16 cellular contexts compared by ENCODE assay signal in genomic region chr18:49664086-49664890, GRCh38.
A peak's percentile ranks its signal among the peaks of the same experiment; 100 is the strongest.
DNase-seq lines count a peak whose midpoint lies in the region; ATAC-seq, FAIRE-seq and TF ChIP-seq lines count a peak whose summit lies in the region.
"Had no signal": no experiment of that assay in that cellular context is flagged by ENCODE, and none has a peak within 500 bp of the region (broad histone marks: within the 10 kb centered on the region; RNA-seq: fewer than 3 reads in every experiment).

No MANE protein-coding gene starts in this region.

- H4K20me1 ChIP-seq in endothelial cell of umbilical vein (replicated peaks; ENCODE audit: control insufficient read depth, extremely low read depth, insufficient read depth, low read length), result no peaks in the 10 kb centered on the region
- no peaks in the 10 kb centered on the region for H4K20me1 ChIP-seq in OCI-LY7 (ENCODE audit: insufficient read depth, low read length)

- TSS peak; percentile 24 for BruUV-seq in endothelial cell of umbilical vein (replicated peaks; lab: Mats Ljungman, UMichigan)
- no TSS peak for BruUV-seq in OCI-LY7 (replicated peaks; lab: Mats Ljungman, UMichigan)

- H3K4me1 Mint-ChIP-seq in effector memory CD8-positive, alpha-beta T cell (ENCODE audit: low read depth in 2 of 2), result peaks cover 3% of the 10 kb centered on the region in 2 donors
- H3K4me1 Mint-ChIP-seq: activated naive CD4-positive, alpha-beta T cell treated with anti-CD3 and anti-CD28 coated beads, Interleukin-2, amount 50 U/mL, for 24 hours; CD8-positive, alpha-beta memory T cell; central memory CD8-positive, alpha-beta T cell had no signal

- H3K4me1 ChIP-seq in endothelial cell of umbilical vein (ENCODE audit: control insufficient read depth, extremely low read depth, insufficient read depth, low read length) (peaks cover 39% of the 10 kb centered on the region), mucosa of rectum (ENCODE audit: control insufficient read depth in 2 of 2, insufficient read depth in 2 of 2, low read length in 2 of 2) (peaks cover 12 to 18% of the 10 kb centered on the region in 2 donors), upper lobe of right lung (peaks cover 11% of the 10 kb centered on the region), OCI-LY7 (ENCODE audit: insufficient read depth, low read length, poor library complexity, severe bottlenecking) (no peaks in the 10 kb centered on the region)
- H3K4me1 ChIP-seq: A549, suprapubic skin had no signal

- POLR2A ChIA-PET in endothelial cell of umbilical vein (lab: Charles Lee), result interaction anchor here (1.1 kb wide), 1 partner anchor 21 kb away, joined by 4 read pairs; no protein-coding TSS in a partner anchor
- POLR2A ChIA-PET in OCI-LY7 (lab: Charles Lee), result no interaction called here

- H3K36me3 ChIP-seq in endothelial cell of umbilical vein (ENCODE audit: control insufficient read depth in 2 of 2, extremely low read depth in 1 of 2, insufficient read depth in 2 of 2, low read length in 2 of 2), result no peaks in the 10 kb centered on the region
- no peaks in the 10 kb centered on the region for H3K36me3 ChIP-seq in mucosa of rectum (ENCODE audit: control insufficient read depth in 2 of 2, insufficient read depth in 2 of 2, low read length in 2 of 2)
- H3K36me3 ChIP-seq in upper lobe of right lung, result no peaks in the 10 kb centered on the region
- H3K36me3 ChIP-seq in OCI-LY7 (ENCODE audit: insufficient read depth, low read length), result no peaks in the 10 kb centered on the region
- H3K36me3 ChIP-seq: suprapubic skin had no signal

- H3K4me3 Mint-ChIP-seq in effector memory CD8-positive, alpha-beta T cell, result no peak overlapping the region
- H3K4me3 Mint-ChIP-seq: activated naive CD4-positive, alpha-beta T cell treated with anti-CD3 and anti-CD28 coated beads, Interleukin-2, amount 50 U/mL, for 24 hours; CD8-positive, alpha-beta memory T cell; central memory CD8-positive, alpha-beta T cell had no signal

- H3K9me2 ChIP-seq in OCI-LY7 (ENCODE audit: insufficient read depth, low read length), result no peaks in the 10 kb centered on the region

- H3K9me3 Mint-ChIP-seq in effector memory CD8-positive, alpha-beta T cell, result no peaks in the 10 kb centered on the region
- H3K9me3 Mint-ChIP-seq: activated naive CD4-positive, alpha-beta T cell treated with anti-CD3 and anti-CD28 coated beads, Interleukin-2, amount 50 U/mL, for 24 hours; CD8-positive, alpha-beta memory T cell; central memory CD8-positive, alpha-beta T cell had no signal

- peak; percentile 21 for DNase-seq in NCI-H2029 (lab: John Stamatoyannopoulos, UW)
- DNase-seq in NCI-H2029 treated with DMSO at 0.1 percent for 48 hours (lab: John Stamatoyannopoulos, UW), result no peak
- peak; percentile 97 for DNase-seq in endothelial cell of umbilical vein (ENCODE audit: low read depth, low spot score)
- no peak for DNase-seq in upper lobe of right lung
- DNase-seq in OCI-LY7 (ENCODE audit: low spot score), result no peak
- no peak for DNase-seq in GF-D8 (lab: John Stamatoyannopoulos, UW)
- no peak for DNase-seq in effector memory CD8-positive, alpha-beta T cell
- DNase-seq: CD8-positive, alpha-beta memory T cell; NCI-H510A treated with DMSO at 0.1 percent for 48 hours; small intestine had no signal

- peaks cover 31 to 79% of the 10 kb centered on the region in 2 donors for H3K27me3 Mint-ChIP-seq in effector memory CD8-positive, alpha-beta T cell
- H3K27me3 Mint-ChIP-seq: activated naive CD4-positive, alpha-beta T cell treated with anti-CD3 and anti-CD28 coated beads, Interleukin-2, amount 50 U/mL, for 24 hours had no signal

- H3K27ac Mint-ChIP-seq in effector memory CD8-positive, alpha-beta T cell, result no peak overlapping the region
- H3K27ac Mint-ChIP-seq: activated naive CD4-positive, alpha-beta T cell treated with anti-CD3 and anti-CD28 coated beads, Interleukin-2, amount 50 U/mL, for 24 hours; CD8-positive, alpha-beta memory T cell had no signal

- no peak for ATAC-seq in upper lobe of right lung
- ATAC-seq in effector memory CD8-positive, alpha-beta T cell (replicated peaks), result no peak
- ATAC-seq: A549 had no signal

- intact Hi-C loops in endothelial cell of umbilical vein (cut with micrococcal nuclease) (loop anchor here (1.0 to 5.0 kb wide), 9 partner anchors 14 to 193 kb away; partner anchors contain the start of genes ACAA2, C18orf32 and LIPG), upper lobe of right lung (cut with DNase I) (no loop called here), OCI-LY7 (cut with micrococcal nuclease; ENCODE audit: unreplicated experiment) (no loop called here)

- H3K36me3 Mint-ChIP-seq in effector memory CD8-positive, alpha-beta T cell (ENCODE audit: insufficient read depth), result no peaks in the 10 kb centered on the region
- H3K36me3 Mint-ChIP-seq: activated naive CD4-positive, alpha-beta T cell treated with anti-CD3 and anti-CD28 coated beads, Interleukin-2, amount 50 U/mL, for 24 hours; CD8-positive, alpha-beta memory T cell had no signal

- H3K4me2 ChIP-seq in endothelial cell of umbilical vein (ENCODE audit: insufficient read depth, low read length) (peak overlapping the region; percentile 36), OCI-LY7 (ENCODE audit: low read length) (no peak overlapping the region)
- H3K4me2 ChIP-seq: A549 had no signal

- peak overlapping the region; percentile 47 for H3K9ac ChIP-seq in endothelial cell of umbilical vein (replicated peaks; ENCODE audit: extremely low read depth, insufficient read depth, low read length)
- peak overlapping the region in 1 of 2 donors; percentile 18 for H3K9ac ChIP-seq in mucosa of rectum (ENCODE audit: low read depth in 1 of 2, low read length in 2 of 2)

- TF ChIP-seq CTCF in endothelial cell of umbilical vein (IDR thresholded peaks at IDR 0.05; ENCODE audit: extremely low read depth in 1 of 2, insufficient read depth in 1 of 2, low read depth in 1 of 2, low read length in 2 of 2) (no peak), upper lobe of right lung (IDR thresholded peaks at IDR 0.05) (no peak), OCI-LY7 (conservative IDR thresholded peaks at IDR 0.05; ENCODE audit: low read length) (no peak)

- H3K27me3 ChIP-seq in endothelial cell of umbilical vein (ENCODE audit: control insufficient read depth in 2 of 2, insufficient read depth in 2 of 2, low read length in 2 of 2), result peaks cover 4 to 5% of the 10 kb centered on the region in 2 experiments
- no peaks in the 10 kb centered on the region for H3K27me3 ChIP-seq in mucosa of rectum (ENCODE audit: control insufficient read depth in 2 of 2, insufficient read depth in 2 of 2, low read length in 2 of 2)
- H3K27me3 ChIP-seq in upper lobe of right lung, result no peaks in the 10 kb centered on the region
- H3K27me3 ChIP-seq: suprapubic skin had no signal

- H3K79me2 ChIP-seq in endothelial cell of umbilical vein (ENCODE audit: control insufficient read depth, insufficient read depth, low read length), result no peaks in the 10 kb centered on the region
- no peaks in the 10 kb centered on the region for H3K79me2 ChIP-seq in OCI-LY7 (ENCODE audit: insufficient read depth, low read depth, low read length)

- H2AFZ ChIP-seq in endothelial cell of umbilical vein (ENCODE audit: low read depth, low read length) (no peak overlapping the region), OCI-LY7 (ENCODE audit: low read length) (no peak overlapping the region)

- peak; percentile 93 for FAIRE-seq in endothelial cell of umbilical vein (lab: Jason Lieb, UNC)
- FAIRE-seq: A549, HTR-8/SVneo, small intestine had no signal

- no peaks in the 10 kb centered on the region for H3K9me1 ChIP-seq in endothelial cell of umbilical vein (replicated peaks; ENCODE audit: control insufficient read depth, extremely low read depth, insufficient read depth, low read length)

- H3K9me3 ChIP-seq in endothelial cell of umbilical vein (replicated peaks; ENCODE audit: control insufficient read depth, insufficient read depth, low read length), result no peaks in the 10 kb centered on the region
- no peaks in the 10 kb centered on the region for H3K9me3 ChIP-seq in mucosa of rectum (ENCODE audit: control insufficient read depth in 2 of 2, low read length in 2 of 2)
- H3K9me3 ChIP-seq in upper lobe of right lung, result no peaks in the 10 kb centered on the region
- H3K9me3 ChIP-seq in OCI-LY7 (ENCODE audit: low read length), result no peaks in the 10 kb centered on the region
- H3K9me3 ChIP-seq: A549, suprapubic skin had no signal

- CTCF ChIA-PET in endothelial cell of umbilical vein (lab: Charles Lee), result interaction anchor here (0.8 to 1.0 kb wide), 2 partner anchors 21 to 62 kb away, joined by 3 to 4 read pairs; no protein-coding TSS in a partner anchor
- CTCF ChIA-PET in OCI-LY7 (lab: Charles Lee; ENCODE audit: unreplicated experiment), result no interaction called here

- peak overlapping the region; percentile 83 for H3K27ac ChIP-seq in endothelial cell of umbilical vein (ENCODE audit: insufficient read depth, low read depth, low read length)
- H3K27ac ChIP-seq in mucosa of rectum (ENCODE audit: low read depth in 2 of 2, low read length in 2 of 2), result peak overlapping the region; percentile 82 to 84
- H3K27ac ChIP-seq in upper lobe of right lung, result peak overlapping the region; percentile 24
- H3K27ac ChIP-seq in OCI-LY7 (ENCODE audit: low read depth, low read length, poor library complexity, severe bottlenecking), result no peak overlapping the region
- H3K27ac ChIP-seq: A549, suprapubic skin had no signal

- no peak overlapping the region for H3K4me3 ChIP-seq in endothelial cell of umbilical vein (replicated peaks in 1 of 3; ENCODE audit: insufficient read depth in 1 of 3, low read depth in 1 of 3, low read length in 3 of 3)
- H3K4me3 ChIP-seq in mucosa of rectum (ENCODE audit: low read length in 2 of 2), result peak overlapping the region; percentile 44 to 45
- H3K4me3 ChIP-seq in upper lobe of right lung, result no peak overlapping the region
- no peak overlapping the region for H3K4me3 ChIP-seq in OCI-LY7 (ENCODE audit: low read depth, low read length, poor library complexity, severe bottlenecking)
- H3K4me3 ChIP-seq: A549, suprapubic skin had no signal

- dilution Hi-C loops in endothelial cell of umbilical vein (cut with MboI; ENCODE audit: extremely low pct_ligation_motif_present, low sequenced_read_pairs), result no loop called here

- peak; percentile 67 for TF ChIP-seq POLR2A in endothelial cell of umbilical vein (IDR thresholded peaks at IDR 0.05; ENCODE audit: low read depth, low read length)

TF ChIP-seq in endothelial cell of umbilical vein, 7 proteins besides CTCF, POLR2A, EP300 and RAD21:
- TF ChIP-seq JUN (IDR thresholded peaks at IDR 0.05; ENCODE audit: borderline replicate concordance, insufficient read depth, insufficient read length, low read depth), result no peak
- no peak for TF ChIP-seq EZH2 (IDR thresholded peaks at IDR 0.05; ENCODE audit: borderline replicate concordance, low read depth, low read length, severe bottlenecking)
- TF ChIP-seq FOS (IDR thresholded peaks at IDR 0.05; ENCODE audit: borderline replicate concordance, insufficient read depth, low read length), result peak; percentile 44
- TF ChIP-seq, protein P1, sequence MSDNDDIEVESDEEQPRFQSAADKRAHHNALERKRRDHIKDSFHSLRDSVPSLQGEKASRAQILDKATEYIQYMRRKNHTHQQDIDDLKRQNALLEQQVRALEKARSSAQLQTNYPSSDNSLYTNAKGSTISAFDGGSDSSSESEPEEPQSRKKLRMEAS (IDR thresholded peaks at IDR 0.05; ENCODE audit: insufficient read depth, insufficient read length), result peak; percentile 67
- TF ChIP-seq POLR2AphosphoS5 (IDR thresholded peaks at IDR 0.05; ENCODE audit: insufficient read depth, low read depth, low read length), result peak; percentile 78
- TF ChIP-seq GATA2 (IDR thresholded peaks at IDR 0.05; ENCODE audit: insufficient read depth, insufficient read length, low read depth, low read length), result peak; percentile 59

Comparison
In these comparisons a context has a peak if more than half of its experiments do, and no peak if none do; other contexts are left out.
1. DNase-seq: peak in NCI-H2029 (single experiment) and endothelial cell of umbilical vein (single experiment); none in NCI-H2029 treated with DMSO at 0.1 percent for 48 hours (single experiment), upper lobe of right lung (single experiment), OCI-LY7 (single experiment), GF-D8 (single experiment) and effector memory CD8-positive, alpha-beta T cell (0 of 3).
2. H3K4me3 ChIP-seq: peak in mucosa of rectum (2 of 2); none in endothelial cell of umbilical vein (0 of 3), upper lobe of right lung (single experiment) and OCI-LY7 (single experiment).